8 cellular contexts compared by ENCODE assay signal in genomic region chr22:40487663-40488249, GRCh38.
DNase-seq lines count a peak whose midpoint lies in the region; ATAC-seq, FAIRE-seq and TF ChIP-seq lines count a peak whose summit lies in the region.

No MANE protein-coding gene starts in this region.

- H3K27ac ChIP-seq in Karpas-422 (ENCODE audit: low read length), result peak overlapping the region; percentile 72
- H3K27ac ChIP-seq in kidney (ENCODE audit: low read depth in 2 of 2, low read length in 2 of 2), result no peak overlapping the region
- H3K27ac ChIP-seq in aorta (ENCODE audit: low read depth in 1 of 2, low read length in 2 of 2), result no peak overlapping the region

- H3K4me3 ChIP-seq in Karpas-422 (ENCODE audit: low read length) (no peak overlapping the region), kidney (ENCODE audit: low read length in 2 of 2) (no peak overlapping the region), aorta (ENCODE audit: low read length in 2 of 2) (no peak overlapping the region)

- H2AFZ ChIP-seq in Karpas-422 (ENCODE audit: low read length), result no peak overlapping the region

- no peak overlapping the region for H3K27ac Mint-ChIP-seq in activated CD8-positive, alpha-beta T cell treated with anti-CD3 and anti-CD28 coated beads, Interleukin-2, amount 10 ng/mL, durations not matched to agents 7 days and 5 days

- 0 out of 2 replicates have a peak overlapping the region, but pooled peaks have one; percentile 21 for H3K9ac ChIP-seq in Karpas-422 (ENCODE audit: low read length)
- no peak overlapping the region for H3K9ac ChIP-seq in kidney (ENCODE audit: low read length in 2 of 2)

- no peak overlapping the region for H3K4me3 Mint-ChIP-seq in activated CD8-positive, alpha-beta T cell treated with anti-CD3 and anti-CD28 coated beads, Interleukin-2, amount 10 ng/mL, durations not matched to agents 7 days and 5 days

- peaks cover 4% of the 10 kb centered on the region for H3K36me3 Mint-ChIP-seq in activated CD8-positive, alpha-beta T cell treated with anti-CD3 and anti-CD28 coated beads, Interleukin-2, amount 10 ng/mL, durations not matched to agents 7 days and 5 days (ENCODE audit: low read depth)

- peak; percentile 57 for TF ChIP-seq CTCF in kidney (IDR thresholded peaks at IDR 0.05; ENCODE audit: borderline replicate concordance, extremely low read depth, insufficient read depth)

- peaks cover 43% of the 10 kb centered on the region for H3K4me1 ChIP-seq in Karpas-422 (ENCODE audit: low read length)
- peaks cover 9 to 18% of the 10 kb centered on the region in 2 donors for H3K4me1 ChIP-seq in kidney (ENCODE audit: control insufficient read depth in 1 of 2, insufficient read depth in 1 of 2, low read depth in 1 of 2, low read length in 2 of 2)
- H3K4me1 ChIP-seq in aorta (ENCODE audit: control insufficient read depth in 1 of 2, insufficient read depth in 2 of 2, low read length in 2 of 2), result peaks cover 4 to 14% of the 10 kb centered on the region in 2 donors

- no peaks in the 10 kb centered on the region for H3K9me3 Mint-ChIP-seq in activated CD8-positive, alpha-beta T cell treated with anti-CD3 and anti-CD28 coated beads, Interleukin-2, amount 10 ng/mL, durations not matched to agents 7 days and 5 days (ENCODE audit: insufficient read depth)

- H3K27me3 ChIP-seq in Karpas-422 (ENCODE audit: low read length) (no peaks in the 10 kb centered on the region), aorta (ENCODE audit: control insufficient read depth in 1 of 2, insufficient read depth in 2 of 2, low read length in 1 of 2) (no peaks in the 10 kb centered on the region)

- peak; percentile 50 to 65 for ATAC-seq in activated CD4-positive, CD25-positive, alpha-beta regulatory T cell treated with anti-CD3 and anti-CD28 coated beads, Interleukin-2, amount 50 U/mL, for 24 hours
- peak; percentile 62 for ATAC-seq in activated CD8-positive, alpha-beta T cell treated with anti-CD3 and anti-CD28 coated beads, Interleukin-2, amount 10 ng/mL, durations not matched to agents 7 days and 5 days
- no peak for ATAC-seq in HG03139 (IDR thresholded peaks at IDR 0.05; ENCODE audit: unreplicated experiment)
- no peak for ATAC-seq in HG02840 (IDR thresholded peaks at IDR 0.05; ENCODE audit: low FRiP score, unreplicated experiment)
- ATAC-seq in aorta (ENCODE audit: low FRiP score), result no peak

- CTCF ChIA-PET in activated CD8-positive, alpha-beta T cell treated with anti-CD3 and anti-CD28 coated beads, Interleukin-2, amount 10 ng/mL, durations not matched to agents 7 days and 5 days (lab: Charles Lee), result interaction anchor here (0.6 to 4.6 kb wide), 25 partner anchors 8 to 411 kb away, joined by 3 to 153 read pairs (median 4); partner anchors contain the start of gene MRTFA

- FAIRE-seq in kidney (lab: Jason Lieb, UNC), result no peak

- no peaks in the 10 kb centered on the region for H4K20me1 ChIP-seq in Karpas-422 (ENCODE audit: insufficient read depth, low read depth, low read length)

- intact Hi-C loops in kidney (cut with DNase I) (no loop called here), aorta (cut with DNase I) (loop anchor here in 1 of 2 donors (5.0 kb wide), 2 partner anchors 35 to 50 kb away; no protein-coding TSS in a partner anchor)

- peaks cover 34% of the 10 kb centered on the region for H3K4me1 Mint-ChIP-seq in activated CD8-positive, alpha-beta T cell treated with anti-CD3 and anti-CD28 coated beads, Interleukin-2, amount 10 ng/mL, durations not matched to agents 7 days and 5 days (ENCODE audit: low read depth)

- peak overlapping the region; percentile 31 for H3K4me2 ChIP-seq in Karpas-422 (ENCODE audit: low read depth, low read length, poor library complexity, severe bottlenecking)

- no peak for DNase-seq in activated CD4-positive, CD25-positive, alpha-beta regulatory T cell treated with anti-CD3 and anti-CD28 coated beads, Interleukin-2, amount 50 U/mL, for 72 hours
- DNase-seq in Karpas-422 (peak; percentile 79), kidney (no peak), aorta (no peak)
- peak; percentile 29 for DNase-seq in activated CD8-positive, alpha-beta T cell treated with anti-CD3 and anti-CD28 coated beads, Interleukin-2, amount 10 ng/mL, durations not matched to agents 7 days and 5 days

- POLR2A ChIA-PET in activated CD8-positive, alpha-beta T cell treated with anti-CD3 and anti-CD28 coated beads, Interleukin-2, amount 10 ng/mL, durations not matched to agents 7 days and 5 days (lab: Charles Lee), result no interaction called here

- H3K9me2 ChIP-seq in Karpas-422 (replicated peaks; ENCODE audit: insufficient read depth, low read length), result no peaks in the 10 kb centered on the region

- H3K36me3 ChIP-seq in Karpas-422 (ENCODE audit: insufficient read depth, low read length) (no peaks in the 10 kb centered on the region), kidney (ENCODE audit: control insufficient read depth in 1 of 2, insufficient read depth in 2 of 2, low read length in 2 of 2) (no peaks in the 10 kb centered on the region), aorta (ENCODE audit: control insufficient read depth in 1 of 2, insufficient read depth in 2 of 2, low read length in 1 of 2) (no peaks in the 10 kb centered on the region)

- H3K9me3 ChIP-seq in Karpas-422 (ENCODE audit: low read length) (no peaks in the 10 kb centered on the region), kidney (ENCODE audit: control insufficient read depth in 1 of 2, low read length in 2 of 2) (no peaks in the 10 kb centered on the region), aorta (ENCODE audit: control insufficient read depth, low read length) (no peaks in the 10 kb centered on the region)

- peaks cover 42% of the 10 kb centered on the region for H3K79me2 ChIP-seq in Karpas-422 (ENCODE audit: low read length)

- H3K27me3 Mint-ChIP-seq in activated CD8-positive, alpha-beta T cell treated with anti-CD3 and anti-CD28 coated beads, Interleukin-2, amount 10 ng/mL, durations not matched to agents 7 days and 5 days (ENCODE audit: low read depth), result no peaks in the 10 kb centered on the region

- WGBS in aorta, 2 donors, result 52 to 57% methylated on average over 3 of the region's 3 CpGs

Comparison
In these comparisons a context has a peak if more than half of its experiments do, and no peak if none do; other contexts are left out.
1. ATAC-seq: peak in activated CD4-positive, CD25-positive, alpha-beta regulatory T cell treated with anti-CD3 and anti-CD28 coated beads, Interleukin-2, amount 50 U/mL, for 24 hours (2 of 2) and activated CD8-positive, alpha-beta T cell treated with anti-CD3 and anti-CD28 coated beads, Interleukin-2, amount 10 ng/mL, durations not matched to agents 7 days and 5 days (single experiment); none in HG03139 (single experiment), HG02840 (single experiment) and aorta (single experiment).
2. DNase-seq: peak in Karpas-422 (single experiment) and activated CD8-positive, alpha-beta T cell treated with anti-CD3 and anti-CD28 coated beads, Interleukin-2, amount 10 ng/mL, durations not matched to agents 7 days and 5 days (single experiment); none in activated CD4-positive, CD25-positive, alpha-beta regulatory T cell treated with anti-CD3 and anti-CD28 coated beads, Interleukin-2, amount 50 U/mL, for 72 hours (single experiment), kidney (single experiment) and aorta (0 of 2).